In the genomic region with DNA sequence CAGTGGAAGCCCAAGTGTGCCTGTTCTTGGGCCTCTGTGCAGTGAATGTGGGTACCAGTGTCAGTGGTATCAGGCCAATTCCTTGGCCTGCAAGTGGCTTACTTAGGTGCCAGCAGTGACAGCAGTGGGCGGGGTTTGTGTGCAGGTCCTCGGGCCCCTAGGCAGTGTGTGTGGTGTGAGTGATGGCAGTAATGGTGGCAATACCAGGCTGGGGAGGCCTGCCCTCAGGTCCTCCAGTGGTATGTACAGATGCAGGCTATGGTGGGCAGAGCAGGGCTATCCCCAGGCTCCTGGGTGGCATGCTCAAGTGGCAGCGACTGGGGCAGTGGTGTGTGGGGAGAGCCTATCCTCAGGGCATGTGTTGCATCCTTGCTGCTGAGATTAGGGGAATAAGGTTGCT, we compare ENCODE assay signal across 24 cellular contexts.
"Had no signal": no experiment of that assay in that cellular context is flagged by ENCODE, and none has a peak within 500 bp of the region (broad histone marks: within the 10 kb centered on the region; RNA-seq: fewer than 3 reads in every experiment).

No MANE protein-coding gene starts in this region.

- H3K27ac ChIP-seq: ovary, parathyroid adenoma, psoas muscle, right lobe of liver, sigmoid colon, stomach, testis, tibial artery, transverse colon, vagina had no signal

- H3K9me3 ChIP-seq: ovary, testis, vagina had no signal

- H3K9ac ChIP-seq: parathyroid adenoma had no signal

- H3K27me3 ChIP-seq: ovary, right lobe of liver, sigmoid colon, stomach, testis, tibial artery, transverse colon, vagina had no signal

- H3K4me1 ChIP-seq: parathyroid adenoma, psoas muscle, right lobe of liver, sigmoid colon, stomach, testis, tibial artery, transverse colon, vagina had no signal

- H3K4me3 ChIP-seq: ovary, psoas muscle, right lobe of liver, sigmoid colon, stomach, testis, tibial artery, transverse colon, vagina had no signal

- ATAC-seq: naive thymus-derived CD8-positive, alpha-beta T cell; psoas muscle; right cardiac atrium; stimulated activated effector memory CD8-positive, alpha-beta T cell treated with anti-CD3 and anti-CD28 coated beads, Interleukin-12 subunit alpha, Interleukin-12 subunit beta, amount 100 ng/mL, for 72 hours; stimulated activated naive B cell treated with anti-CD40 and anti-IgM and Interleukin-4, amounts not matched to agents 10 μg/mL and 1 μg/mL and 100 μg/mL, for 72 hours had no signal

- H3K36me3 ChIP-seq: ovary, right lobe of liver, sigmoid colon, stomach, tibial artery, transverse colon, vagina had no signal

- DNase-seq: naive B cell; naive thymus-derived CD8-positive, alpha-beta T cell; nephron progenitor cell; occipital lobe; ovary; psoas muscle; right cardiac atrium; right lobe of liver; sigmoid colon; small intestine; stimulated activated CD4-positive, alpha-beta T cell treated with anti-CD3 and anti-CD28 coated beads, Interleukin-15, amount 100 ng/mL, for 24 hours; stimulated activated CD4-positive, alpha-beta T cell treated with anti-CD3 and anti-CD28 coated beads, Interleukin-2, amount 100 ng/mL, for 24 hours; stimulated activated CD4-positive, alpha-beta T cell treated with anti-CD3 and anti-CD28 coated beads, Interleukin-2, amount 100 ng/mL, for 48 hours; stimulated activated CD4-positive, alpha-beta T cell treated with anti-CD3 and anti-CD28 coated beads, Interleukin-4, amount 100 ng/mL, for 24 hours; stimulated activated naive B cell treated with anti-CD40 and anti-IgM and Interleukin-4, amounts not matched to agents 10 μg/mL and 1 μg/mL and 100 μg/mL, for 72 hours; stimulated activated naive CD4-positive, alpha-beta T cell treated with Interleukin-2 at 50 U/mL for 16 hours; stomach; testis; tibial artery; transverse colon had no signal

- FAIRE-seq: small intestine, urothelium cell line had no signal
